Comparison of ENCODE assay signal across 1 cellular context in the genomic region with DNA sequence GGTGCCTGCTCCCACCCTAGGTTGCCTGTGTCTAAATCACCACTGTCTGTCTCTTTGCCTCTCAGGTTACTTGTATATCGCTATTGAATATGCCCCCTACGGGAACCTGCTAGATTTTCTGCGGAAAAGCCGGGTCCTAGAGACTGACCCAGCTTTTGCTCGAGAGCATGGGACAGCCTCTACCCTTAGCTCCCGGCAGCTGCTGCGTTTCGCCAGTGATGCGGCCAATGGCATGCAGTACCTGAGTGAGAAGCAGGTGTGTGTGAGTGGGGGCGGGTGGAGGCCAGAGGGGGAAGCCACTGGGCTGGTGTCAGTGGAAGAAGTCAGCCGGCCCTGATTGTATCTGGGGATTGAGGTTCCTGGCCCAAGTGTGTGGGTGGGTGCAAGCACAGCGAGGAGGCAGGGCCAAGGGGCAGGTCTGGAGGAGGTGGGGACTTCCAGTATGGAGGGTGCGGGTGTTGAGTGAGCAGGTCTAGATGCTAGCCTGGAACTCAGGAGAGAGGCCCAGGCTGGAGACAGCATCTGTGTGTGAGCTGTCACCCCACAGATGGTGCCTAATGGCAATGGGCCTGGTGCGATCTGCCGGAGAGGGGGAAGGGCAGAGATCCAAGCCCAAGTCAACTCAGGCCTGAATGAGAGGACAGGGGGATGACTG.
TF ChIP-seq lines count a peak whose summit lies in the region.

No MANE protein-coding gene starts in this region.

TF ChIP-seq in GM12878, 131 proteins besides CTCF, POLR2A, EP300 and RAD21:
- TF ChIP-seq, protein P1, sequence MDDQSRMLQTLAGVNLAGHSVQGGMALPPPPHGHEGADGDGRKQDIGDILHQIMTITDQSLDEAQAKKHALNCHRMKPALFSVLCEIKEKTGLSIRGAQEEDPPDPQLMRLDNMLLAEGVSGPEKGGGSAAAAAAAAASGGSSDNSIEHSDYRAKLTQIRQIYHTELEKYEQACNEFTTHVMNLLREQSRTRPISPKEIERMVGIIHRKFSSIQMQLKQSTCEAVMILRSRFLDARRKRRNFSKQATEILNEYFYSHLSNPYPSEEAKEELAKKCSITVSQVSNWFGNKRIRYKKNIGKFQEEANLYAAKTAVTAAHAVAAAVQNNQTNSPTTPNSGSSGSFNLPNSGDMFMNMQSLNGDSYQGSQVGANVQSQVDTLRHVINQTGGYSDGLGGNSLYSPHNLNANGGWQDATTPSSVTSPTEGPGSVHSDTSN (IDR thresholded peaks at IDR 0.05; ENCODE audit: insufficient replicate concordance, low read depth, low read length), result no peak
